ENCODE assay signal across 23 cellular contexts in the genomic region with DNA sequence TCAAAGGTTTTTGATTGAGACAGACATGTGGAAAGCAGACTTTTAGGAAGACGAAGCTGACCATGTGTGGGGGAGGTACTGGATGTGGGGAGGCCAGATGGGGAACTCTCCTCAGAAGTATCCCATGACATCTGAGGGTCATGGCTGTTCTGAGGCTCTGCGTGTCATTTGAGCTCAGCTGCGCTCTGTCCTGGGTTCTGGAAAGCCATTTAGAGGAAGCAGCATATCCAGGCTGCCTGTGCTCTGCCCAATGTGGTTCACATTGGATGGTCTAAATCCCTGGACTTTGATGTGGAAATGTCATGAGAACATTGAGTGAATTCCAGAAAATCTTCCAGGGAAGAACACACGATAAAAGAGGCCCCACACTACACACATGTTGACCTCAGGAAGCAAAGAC.
A peak's percentile ranks its signal among the peaks of the same experiment; 100 is the strongest.
DNase-seq lines count a peak whose midpoint lies in the region; ATAC-seq and TF ChIP-seq lines count a peak whose summit lies in the region.
"Had no signal": no experiment of that assay in that cellular context is flagged by ENCODE, and none has a peak within 500 bp of the region (broad histone marks: within the 10 kb centered on the region; RNA-seq: fewer than 3 reads in every experiment).

No MANE protein-coding gene starts in this region.

- H3K36me3 ChIP-seq in ascending aorta (no peaks in the 10 kb centered on the region), thoracic aorta (no peaks in the 10 kb centered on the region)
- H3K36me3 ChIP-seq: BLaER1 treated with 17β-estradiol and CSF1 and Interleukin-3, amounts not matched to agents 10 nM and 100 nM had no signal

- no peak for DNase-seq in ascending aorta (ENCODE audit: low spot score in 2 of 2)
- no peak for DNase-seq in thoracic aorta (ENCODE audit: low spot score)
- no peak for DNase-seq in activated CD4-positive, alpha-beta T cell treated with anti-CD3 and anti-CD28 coated beads, Interleukin-2, amount 50 U/mL, for 48 hours
- DNase-seq: AML-193; CD4-positive, alpha-beta T cell; GM23248; H7; KBM-7; MV-4-11; NCI-H1105; NCI-H1436 treated with DMSO at 0.1 percent for 48 hours; NCI-H187 treated with DMSO at 0.1 percent for 48 hours; NCI-H2171 treated with DMSO at 0.1 percent for 48 hours; NCI-H345; NCI-H510A treated with DMSO at 0.1 percent for 48 hours; NCI-H774; NK-92 treated with Interleukin-12 subunit alpha and Interleukin-12 subunit beta, amount 100 ng/mL, for 24 hours; PC-3 had no signal

- H3K4me3 Mint-ChIP-seq in nephron = peak overlapping the region in 1 of 3 experiments; percentile 7
- H3K4me3 Mint-ChIP-seq: CD4-positive, alpha-beta T cell had no signal

- H3K9me3 ChIP-seq in ascending aorta (no peaks in the 10 kb centered on the region), thoracic aorta (no peaks in the 10 kb centered on the region)
- H3K9me3 ChIP-seq: BLaER1 treated with 17β-estradiol and CSF1 and Interleukin-3, amounts not matched to agents 10 nM and 100 nM had no signal

- intact Hi-C loops in ascending aorta (cut with DNase I) = no loop called here

- ATAC-seq in thoracic aorta (ENCODE audit: insufficient number of reproducible peaks, low FRiP score, low read depth) = no peak
- ATAC-seq in HG03196 (IDR thresholded peaks at IDR 0.05; ENCODE audit: unreplicated experiment) = no peak
- ATAC-seq in GM21717 (IDR thresholded peaks at IDR 0.05; ENCODE audit: unreplicated experiment) = no peak
- no peak for ATAC-seq in GM21723 (IDR thresholded peaks at IDR 0.05; ENCODE audit: unreplicated experiment)
- ATAC-seq: PC-3 had no signal

- H3K4me3 ChIP-seq in ascending aorta = no peak overlapping the region
- no peak overlapping the region for H3K4me3 ChIP-seq in thoracic aorta
- H3K4me3 ChIP-seq: BLaER1 treated with 17β-estradiol and CSF1 and Interleukin-3, amounts not matched to agents 10 nM and 100 nM; GM23248 had no signal

- peaks cover 15% of the 10 kb centered on the region for H3K36me3 Mint-ChIP-seq in nephron (ENCODE audit: low read depth)

- peaks cover 52% of the 10 kb centered on the region for H3K4me1 Mint-ChIP-seq in nephron

- peak overlapping the region in 2 of 3 experiments; percentile 18 to 65 for H3K27ac Mint-ChIP-seq in nephron
- H3K27ac Mint-ChIP-seq: CD4-positive, alpha-beta T cell had no signal

- H3K9me3 Mint-ChIP-seq in nephron = no peaks in the 10 kb centered on the region
- H3K9me3 Mint-ChIP-seq: CD4-positive, alpha-beta T cell had no signal

- TF ChIP-seq CTCF in ascending aorta (IDR thresholded peaks at IDR 0.05) (no peak), nephron (IDR thresholded peaks at IDR 0.05; ENCODE audit: unreplicated experiment in 3 of 3) (no peak), thoracic aorta (IDR thresholded peaks at IDR 0.05) (no peak)

- no peaks in the 10 kb centered on the region for H3K27me3 ChIP-seq in ascending aorta
- H3K27me3 ChIP-seq in thoracic aorta (replicated peaks; ENCODE audit: insufficient read depth) = no peaks in the 10 kb centered on the region
- H3K27me3 ChIP-seq: BLaER1 treated with 17β-estradiol and CSF1 and Interleukin-3, amounts not matched to agents 10 nM and 100 nM had no signal

- H3K27me3 Mint-ChIP-seq in nephron (ENCODE audit: low read depth) = peaks cover 3% of the 10 kb centered on the region
- H3K27me3 Mint-ChIP-seq: CD4-positive, alpha-beta T cell had no signal

- H3K4me1 ChIP-seq in ascending aorta (peaks cover 8 to 18% of the 10 kb centered on the region in 2 donors), thoracic aorta (ENCODE audit: control insufficient read depth in 1 of 2, low read depth in 2 of 2) (peaks cover 23 to 46% of the 10 kb centered on the region in 2 donors)

- H3K27ac ChIP-seq in ascending aorta (peak overlapping the region; percentile 54 to 70), thoracic aorta (peak overlapping the region; percentile 65 to 79)
- H3K27ac ChIP-seq: BLaER1 treated with 17β-estradiol and CSF1 and Interleukin-3, amounts not matched to agents 10 nM and 100 nM; GM23248 had no signal
